ENCODE assay signal across 12 cellular contexts in the genomic region with DNA sequence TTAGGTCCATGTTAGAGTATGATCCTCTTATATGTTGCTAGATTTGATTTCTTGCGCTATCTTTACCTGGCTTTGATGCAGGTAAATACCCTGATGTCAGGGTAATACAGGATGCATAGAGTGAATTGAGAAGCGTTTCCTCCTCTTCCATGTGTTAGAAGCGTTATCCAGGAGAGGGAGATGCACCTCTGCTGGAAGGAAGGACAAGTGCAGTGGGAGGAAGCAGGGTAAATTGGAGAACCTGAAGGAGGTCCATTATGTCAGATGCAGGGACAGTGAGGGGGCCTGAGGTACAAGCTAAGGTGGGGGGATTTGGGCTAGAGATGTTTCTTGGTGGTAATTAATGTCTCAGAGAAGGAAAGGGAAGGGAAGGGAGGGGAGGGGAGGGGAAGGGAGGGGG. TPM values are rescaled to one million over a fixed set of nuclear protein-coding genes. Genes with fewer than 3 reads are reported as not detected.
DNase-seq lines count a peak whose midpoint lies in the region; TF ChIP-seq lines count a peak whose summit lies in the region.
"Had no signal": no experiment of that assay in that cellular context is flagged by ENCODE, and none has a peak within 500 bp of the region (broad histone marks: within the 10 kb centered on the region; RNA-seq: fewer than 3 reads in every experiment).

No MANE protein-coding gene starts in this region.

- H3K27me3 ChIP-seq in DOHH2 (ENCODE audit: control insufficient read depth, low read length) (no peaks in the 10 kb centered on the region), H9 (ENCODE audit: insufficient read depth, low read length) (no peaks in the 10 kb centered on the region), endodermal cell (ENCODE audit: control insufficient read depth, insufficient read depth, low read length, poor library complexity, severe bottlenecking) (no peaks in the 10 kb centered on the region)

- H3K27ac Mint-ChIP-seq in H9 (peak overlapping the region in 2 of 3 experiments; percentile 12 to 27; a peak in 2 of 7 replicates), endodermal cell (peak overlapping the region; percentile 42), nephron progenitor cell (peak overlapping the region; percentile 38)
- H3K27ac Mint-ChIP-seq: CD8-positive, alpha-beta T cell had no signal

- peaks cover 49% of the 10 kb centered on the region for H3K79me2 ChIP-seq in DOHH2 (ENCODE audit: control insufficient read depth, low read length)
- H3K79me2 ChIP-seq in H9 (ENCODE audit: insufficient read depth, low read length) = no peaks in the 10 kb centered on the region

- no peak overlapping the region for H2AFZ ChIP-seq in H9 (ENCODE audit: low read length)

- peak overlapping the region; percentile 30; the same call in 1 of the 2 replicates for H3K4me2 ChIP-seq in DOHH2 (ENCODE audit: low read length)
- no peak overlapping the region for H3K4me2 ChIP-seq in H9 (ENCODE audit: insufficient read depth, insufficient read length, low read length)

- no peak overlapping the region for H3K23ac ChIP-seq in H9 (ENCODE audit: insufficient read length, low read depth, low read length)

- no peak overlapping the region for H3K4me3 Mint-ChIP-seq in H9
- H3K4me3 Mint-ChIP-seq in endodermal cell = no peak overlapping the region
- H3K4me3 Mint-ChIP-seq in nephron progenitor cell = no peak overlapping the region
- H3K4me3 Mint-ChIP-seq: CD14-positive monocyte; CD8-positive, alpha-beta T cell had no signal

- no CpG with 5 or more reads among the region's 3 CpGs for WGBS in H9 (ENCODE audit: extremely low coverage, insufficient read length, low lambda C conversion rate)
- WGBS in endodermal cell (ENCODE audit: insufficient coverage in 1 of 2, insufficient read length in 1 of 2), 2 experiments = 77 to 89% methylated on average over 2 to 3 of the region's 3 CpGs

- no peak overlapping the region for H3K9ac ChIP-seq in H9 (ENCODE audit: extremely low read depth, insufficient read length, low read length)
- H3K9ac ChIP-seq in endodermal cell (ENCODE audit: extremely low read depth, low read length, poor library complexity, severe bottlenecking) = no peak overlapping the region

- H2BK20ac ChIP-seq in H9 (ENCODE audit: low read depth, low read length, poor library complexity, severe bottlenecking) = no peak overlapping the region

- peaks cover 3 to 29% (median 18%) of the 10 kb centered on the region in 3 experiments; a peak in 6 of 7 replicates for H3K36me3 Mint-ChIP-seq in H9 (ENCODE audit: insufficient read depth in 1 of 3, low read depth in 3 of 3)
- H3K36me3 Mint-ChIP-seq in endodermal cell (ENCODE audit: low read depth) = peaks cover 20% of the 10 kb centered on the region
- H3K36me3 Mint-ChIP-seq in nephron progenitor cell (ENCODE audit: low read depth) = peaks cover 24% of the 10 kb centered on the region

- H3K27me3 Mint-ChIP-seq in H9 (ENCODE audit: low read depth) (no peaks in the 10 kb centered on the region), endodermal cell (ENCODE audit: insufficient read depth) (no peaks in the 10 kb centered on the region), nephron progenitor cell (ENCODE audit: low read depth, poor library complexity) (no peaks in the 10 kb centered on the region)

- H2BK120ac ChIP-seq in H9 (ENCODE audit: low read depth, low read length, poor library complexity, severe bottlenecking) = no peak overlapping the region

- no peak overlapping the region for H2BK12ac ChIP-seq in H9 (ENCODE audit: insufficient read length, low read depth, low read length)

- H3K56ac ChIP-seq in H9 (ENCODE audit: insufficient read length, low read depth, low read length) = no peak overlapping the region

- no peak overlapping the region for H3K14ac ChIP-seq in H9 (ENCODE audit: insufficient read depth, low read length)

- H3T11ph ChIP-seq in H9 (ENCODE audit: low read length) = no peak overlapping the region

- no peak overlapping the region for H2BK5ac ChIP-seq in H9 (ENCODE audit: insufficient read length, low read length)

- no peak overlapping the region for H4K91ac ChIP-seq in H9 (ENCODE audit: insufficient read length, low read depth, low read length)

- H3K9me3 ChIP-seq in DOHH2 (ENCODE audit: control insufficient read depth, insufficient read depth, low read length) (no peaks in the 10 kb centered on the region), H9 (ENCODE audit: control insufficient read depth, low read depth, low read length) (no peaks in the 10 kb centered on the region), endodermal cell (ENCODE audit: control insufficient read depth, low read length) (no peaks in the 10 kb centered on the region)
- H3K9me3 ChIP-seq: Caco-2, HAP-1 had no signal

- H3K4me3 ChIP-seq in DOHH2 (ENCODE audit: low read length) (no peak overlapping the region), endodermal cell (ENCODE audit: low read length) (no peak overlapping the region)
- H3K4me3 ChIP-seq: HAP-1 had no signal

- peaks cover 14 to 19% of the 10 kb centered on the region in 2 experiments for H3K4me1 Mint-ChIP-seq in H9
- peaks cover 3% of the 10 kb centered on the region for H3K4me1 Mint-ChIP-seq in endodermal cell
- H3K4me1 Mint-ChIP-seq in nephron progenitor cell = peaks cover 11% of the 10 kb centered on the region

- H3K23me2 ChIP-seq in H9 (ENCODE audit: insufficient read length, low read depth, low read length, poor library complexity, severe bottlenecking) = no peaks in the 10 kb centered on the region

- H3K9me3 Mint-ChIP-seq in H9 (no peaks in the 10 kb centered on the region), endodermal cell (no peaks in the 10 kb centered on the region), nephron progenitor cell (no peaks in the 10 kb centered on the region)
- H3K9me3 Mint-ChIP-seq: CD14-positive monocyte; CD8-positive, alpha-beta T cell had no signal

- H3K4ac ChIP-seq in H9 (ENCODE audit: low read depth, low read length) = no peak overlapping the region

- peaks cover 49% of the 10 kb centered on the region for H3K4me1 ChIP-seq in DOHH2 (ENCODE audit: control insufficient read depth, low read length)
- H3K4me1 ChIP-seq in H9 (ENCODE audit: insufficient read depth, low read length) = no peaks in the 10 kb centered on the region; the same call in 1 of the 2 replicates
- no peaks in the 10 kb centered on the region for H3K4me1 ChIP-seq in endodermal cell (ENCODE audit: control insufficient read depth, insufficient read depth, low read length)
- H3K4me1 ChIP-seq: HAP-1 had no signal

- H3K79me1 ChIP-seq in H9 (ENCODE audit: insufficient read depth, low read depth, low read length, poor library complexity, severe bottlenecking) = no peaks in the 10 kb centered on the region

- H4K20me1 ChIP-seq in DOHH2 (ENCODE audit: control insufficient read depth, insufficient read depth, low read depth, low read length) (no peaks in the 10 kb centered on the region), H9 (ENCODE audit: control insufficient read depth, insufficient read depth, insufficient read length) (no peaks in the 10 kb centered on the region)

- DNase-seq in H9 = no peak
- DNase-seq in endodermal cell = no peak
- no peak for DNase-seq in nephron progenitor cell
- DNase-seq in GDM1 (lab: John Stamatoyannopoulos, UW) = no peak
- DNase-seq in hypothalamus (lab: John Stamatoyannopoulos, UW) = no peak
- DNase-seq in activated naive CD4-positive, alpha-beta T cell treated with anti-CD3 and anti-CD28 coated beads, Interleukin-2, amount 50 U/mL, for 16 hours = no peak
- DNase-seq: Caco-2; CD8-positive, alpha-beta T cell; DND-41 had no signal

- H3K18ac ChIP-seq in H9 (ENCODE audit: insufficient read length, low read depth, low read length) = no peak overlapping the region

- H4K5ac ChIP-seq in H9 (ENCODE audit: insufficient read length, low read depth, low read length) = no peak overlapping the region

- H3K27ac ChIP-seq in DOHH2 (ENCODE audit: low read depth, low read length) = no peak overlapping the region
- no peak overlapping the region for H3K27ac ChIP-seq in H9 (ENCODE audit: insufficient read length, low read depth, low read length)
- H3K27ac ChIP-seq in endodermal cell (ENCODE audit: low read depth, low read length) = no peak overlapping the region

- H3F3A ChIP-seq in DOHH2 (ENCODE audit: control insufficient read depth, insufficient read depth) = peaks cover 3% of the 10 kb centered on the region; the same call in 1 of the 2 replicates

- H3K36me3 ChIP-seq in DOHH2 (ENCODE audit: control insufficient read depth, low read length) (peaks cover 27% of the 10 kb centered on the region), endodermal cell (ENCODE audit: control insufficient read depth, insufficient read depth, low read length) (no peaks in the 10 kb centered on the region)
- H3K36me3 ChIP-seq: HAP-1 had no signal

- TF ChIP-seq CTCF in DOHH2 (IDR thresholded peaks at IDR 0.05; ENCODE audit: low read depth, low read length, poor library complexity, severe bottlenecking) (no peak), H9 (conservative IDR thresholded peaks at IDR 0.05) (peak; percentile 33), endodermal cell (conservative IDR thresholded peaks at IDR 0.05) (peak; percentile 43), nephron progenitor cell (IDR thresholded peaks at IDR 0.05) (no peak)

- H2BK15ac ChIP-seq in H9 (ENCODE audit: low read depth, low read length) = no peak overlapping the region

- H3K9me2 ChIP-seq in DOHH2 (replicated peaks; ENCODE audit: control insufficient read depth, low read length) = no peaks in the 10 kb centered on the region

- no peak overlapping the region for H2AK5ac ChIP-seq in H9 (ENCODE audit: insufficient read length, low read length)

- no peak overlapping the region for H4K8ac ChIP-seq in H9 (replicated peaks; ENCODE audit: insufficient read length, low read depth, low read length)

RNA-seq across cellular contexts. Expression of a gene that starts 7.7 kb away (rescaled TPM):
- total RNA-seq in H9 (2021) (6.7 and 7.4 TPM in 2 replicates), endodermal cell (1 to 10 TPM; 4.0 to 6.6 TPM)
- 6.7 TPM for polyA plus RNA-seq in endodermal cell (2013, experiment 1 of 2)
- 7.5 TPM for polyA plus RNA-seq in endodermal cell (2013, experiment 2 of 2)

Comparison
In these comparisons a context has a peak if more than half of its experiments do, and no peak if none do; other contexts are left out.
1. CTCF ChIP-seq: peak in H9 (single experiment) and endodermal cell (single experiment); none in DOHH2 (single experiment) and nephron progenitor cell (single experiment).
2. Peak in every context shown above with its lines, with median percentiles within 50 percentile points of each other: H3K27ac Mint-ChIP-seq.